In genomic region chr16:87344931-87345631, GRCh38 we compare ENCODE assay signal across 8 cellular contexts. TPM values are rescaled to one million over a fixed set of nuclear protein-coding genes. Genes with fewer than 3 reads are reported as not detected.
DNase-seq lines count a peak whose midpoint lies in the region; ATAC-seq and TF ChIP-seq lines count a peak whose summit lies in the region.

No MANE protein-coding gene starts in this region.

- no peaks in the 10 kb centered on the region for H3K4me1 ChIP-seq in prostate gland (replicated peaks)

- 63% methylated on average over 16 of the region's 17 CpGs for WGBS in prostate gland

- no peaks in the 10 kb centered on the region for H3K36me3 ChIP-seq in prostate gland

- DNase-seq in Daoy (ENCODE audit: low read depth), result peak; percentile 14
- peak; percentile 7 to 27 for DNase-seq in activated CD4-positive, alpha-beta T cell treated with anti-CD3 and anti-CD28 coated beads, Interleukin-2, amount 50 U/mL, for 24 hours (ENCODE audit: low read depth in 1 of 2, low spot score in 1 of 2)
- DNase-seq in effector memory CD8-positive, alpha-beta T cell, result peak; percentile 29 to 35 (median 33)
- DNase-seq in stimulated activated CD4-positive, alpha-beta T cell treated with anti-CD3 and anti-CD28 coated beads, Interleukin-1b, Interleukin-23, amount 100 ng/mL, for 4 hours (ENCODE audit: low read depth in 2 of 2), result peak; percentile 13 to 34
- DNase-seq in prostate gland (ENCODE audit: low spot score), result no peak

- peaks cover 47% of the 10 kb centered on the region for H3K36me3 Mint-ChIP-seq in effector memory CD8-positive, alpha-beta T cell (ENCODE audit: insufficient read depth)

- no peaks in the 10 kb centered on the region for H3K9me3 Mint-ChIP-seq in effector memory CD8-positive, alpha-beta T cell

- peak overlapping the region; percentile 94 to 99 for H3K27ac Mint-ChIP-seq in effector memory CD8-positive, alpha-beta T cell

- H3K4me3 Mint-ChIP-seq in effector memory CD8-positive, alpha-beta T cell, result peak overlapping the region; percentile 69 to 80

- no peaks in the 10 kb centered on the region for H3K27me3 ChIP-seq in prostate gland (replicated peaks; ENCODE audit: insufficient read depth)

- TF ChIP-seq CTCF in prostate gland (IDR thresholded peaks at IDR 0.05), result no peak

- no peaks in the 10 kb centered on the region for H3K9me3 ChIP-seq in prostate gland

- peak; percentile 87 for ATAC-seq in effector memory CD8-positive, alpha-beta T cell (replicated peaks)
- ATAC-seq in HG03442 (IDR thresholded peaks at IDR 0.05; ENCODE audit: unreplicated experiment), result no peak
- ATAC-seq in GM21423 (IDR thresholded peaks at IDR 0.05; ENCODE audit: unreplicated experiment), result no peak
- ATAC-seq in HG02981 (IDR thresholded peaks at IDR 0.05; ENCODE audit: unreplicated experiment), result no peak

- peaks cover 10 to 16% of the 10 kb centered on the region in 2 donors for H3K4me1 Mint-ChIP-seq in effector memory CD8-positive, alpha-beta T cell (ENCODE audit: low read depth in 2 of 2)

- intact Hi-C loops in prostate gland (cut with DNase I), result no loop called here

- TF ChIP-seq POLR2A in prostate gland (IDR thresholded peaks at IDR 0.05), result no peak

- H3K27ac ChIP-seq in prostate gland, result no peak overlapping the region

- H3K27me3 Mint-ChIP-seq in effector memory CD8-positive, alpha-beta T cell, result no peaks in the 10 kb centered on the region

- H3K4me3 ChIP-seq in prostate gland, result no peak overlapping the region

RNA-seq across cellular contexts. Expression of gene C16orf95, which starts 27.9 kb away (rescaled TPM):
- total RNA-seq in Daoy (2014; rRNA removed; shearing (Covaris generic)), result 7.3 and 10.1 TPM in 2 replicates
- total RNA-seq in prostate gland, result 1 to 10 TPM in 1 of 2 donors, under 1 TPM in 1; 0.91 to 8.0 TPM

RNA-seq across cellular contexts. Expression of gene FBXO31, which starts 38.5 kb away (rescaled TPM):
- 4.7 and 22.1 TPM in 2 replicates for total RNA-seq in Daoy (2014; rRNA removed; shearing (Covaris generic))
- 10 to 100 TPM; 39.5 to 65.8 TPM for total RNA-seq in prostate gland

RNA-seq across cellular contexts. Expression of gene MAP1LC3B, which starts 47.1 kb away (rescaled TPM):
- 6.6 and 10.9 TPM in 2 replicates for total RNA-seq in Daoy (2014; rRNA removed; shearing (Covaris generic))
- 10 to 100 TPM; 41.9 to 51.8 TPM for total RNA-seq in prostate gland
